In genomic region chr13:97114696-97115095, GRCh38 we compare ENCODE assay signal across 11 cellular contexts.
DNase-seq lines count a peak whose midpoint lies in the region; ATAC-seq and TF ChIP-seq lines count a peak whose summit lies in the region.
"Had no signal": no experiment of that assay in that cellular context is flagged by ENCODE, and none has a peak within 500 bp of the region (broad histone marks: within the 10 kb centered on the region; RNA-seq: fewer than 3 reads in every experiment).

No MANE protein-coding gene starts in this region.

- peak overlapping the region; percentile 18 for H3K4me2 ChIP-seq in hepatocyte

- ATAC-seq in heart left ventricle = no peak
- ATAC-seq in Right ventricle myocardium superior (ENCODE audit: poor library complexity) = no peak
- ATAC-seq in upper lobe of left lung (ENCODE audit: low FRiP score in 2 of 2) = no peak
- ATAC-seq in GM19351 (IDR thresholded peaks at IDR 0.05; ENCODE audit: unreplicated experiment) = no peak
- ATAC-seq: activated T-cell treated with anti-CD3 and anti-CD28 coated beads, Interleukin-2, amount 50 U/mL, for 72 hours had no signal

- no peaks in the 10 kb centered on the region for H3K9me2 ChIP-seq in hepatocyte (replicated peaks; ENCODE audit: insufficient read depth)

- H3K36me3 ChIP-seq in heart left ventricle (no peaks in the 10 kb centered on the region), hepatocyte (replicated peaks; ENCODE audit: insufficient read depth, low read depth) (no peaks in the 10 kb centered on the region), ovary (no peaks in the 10 kb centered on the region), upper lobe of left lung (no peaks in the 10 kb centered on the region)

- intact Hi-C loops in heart left ventricle (cut with DNase I) = loop anchor here (5.0 kb wide), 7 partner anchors 98 to 688 kb away; partner anchors contain the start of genes MBNL2 (in 3 of the 10) and RAP2A (in 2 of the 10)
- intact Hi-C loops in Right ventricle myocardium superior (cut with DNase I) = loop anchor here (5.0 kb wide), 3 partner anchors 228 to 318 kb away; partner anchors contain the start of gene RAP2A
- intact Hi-C loops in ovary (cut with DNase I) = loop anchor here (5.0 to 10.0 kb wide), 6 partner anchors 100 to 248 kb away; partner anchors contain the start of gene MBNL2 (in 2 of the 4)

- H3K27me3 ChIP-seq in heart left ventricle (peaks cover 0 to 11% (median 0%) of the 10 kb centered on the region in 9 donors), hepatocyte (no peaks in the 10 kb centered on the region), ovary (no peaks in the 10 kb centered on the region), upper lobe of left lung (no peaks in the 10 kb centered on the region)

- TF ChIP-seq EP300 in ovary (IDR thresholded peaks at IDR 0.05) (no peak), upper lobe of left lung (IDR thresholded peaks at IDR 0.05) (no peak)

- 65 to 72% (median 71%) methylated on average over 5 of the region's 5 CpGs for WGBS in heart left ventricle, 4 donors
- whole genome bisulfite sequencing in hepatocyte (ENCODE audit: low lambda C conversion rate, missing lambda C conversion rate) = 81% methylated on average over 5 of the region's 5 CpGs
- 70 to 78% (median 75%) methylated on average over 5 of the region's 5 CpGs for WGBS in ovary, 3 donors
- 67 to 72% methylated on average over 5 of the region's 5 CpGs for WGBS in upper lobe of left lung, 2 donors

- H3K27ac ChIP-seq in heart left ventricle (peak overlapping the region; percentile 7 to 88 (median 70)), hepatocyte (peak overlapping the region; percentile 52), ovary (peak overlapping the region; percentile 28 to 68), upper lobe of left lung (peak overlapping the region in 3 of 4 donors; percentile 50 to 73 (median 67))

- no peak for TF ChIP-seq POLR2A in heart left ventricle (IDR thresholded peaks at IDR 0.05)
- TF ChIP-seq POLR2A in ovary (IDR thresholded peaks at IDR 0.05) = no peak
- TF ChIP-seq POLR2A in upper lobe of left lung (IDR thresholded peaks at IDR 0.05) = no peak

- no peaks in the 10 kb centered on the region for H4K20me1 ChIP-seq in hepatocyte (ENCODE audit: insufficient read depth, poor library complexity, severe bottlenecking)

- peak overlapping the region in 4 of 12 donors; percentile 2 to 25 (median 16) for H3K4me3 ChIP-seq in heart left ventricle
- H3K4me3 ChIP-seq in hepatocyte = no peak overlapping the region
- no peak overlapping the region for H3K4me3 ChIP-seq in ovary
- no peak overlapping the region for H3K4me3 ChIP-seq in upper lobe of left lung
- H3K4me3 ChIP-seq: A549 had no signal

- no peaks in the 10 kb centered on the region for H3K9me3 ChIP-seq in heart left ventricle
- no peaks in the 10 kb centered on the region for H3K9me3 ChIP-seq in hepatocyte (ENCODE audit: low read depth)
- no peaks in the 10 kb centered on the region for H3K9me3 ChIP-seq in ovary
- no peaks in the 10 kb centered on the region for H3K9me3 ChIP-seq in upper lobe of left lung
- H3K9me3 ChIP-seq: A549 had no signal

- DNase-seq in heart left ventricle (no peak), Right ventricle myocardium superior (no peak), hepatocyte (ENCODE audit: low spot score) (no peak), ovary (no peak), upper lobe of left lung (no peak), NCI-H2081 treated with DMSO at 0.1 percent for 48 hours (lab: John Stamatoyannopoulos, UW) (no peak)
- DNase-seq in activated CD4-positive, alpha-beta T cell treated with anti-CD3 and anti-CD28 coated beads for 1 hour = no peak
- DNase-seq: activated T-cell treated with anti-CD3 and anti-CD28 coated beads, Interleukin-2, amount 50 U/mL, for 72 hours; hippocampal formation had no signal

- H3K79me2 ChIP-seq in hepatocyte = no peaks in the 10 kb centered on the region

- TF ChIP-seq CTCF in heart left ventricle (IDR thresholded peaks at IDR 0.05) = no peak
- TF ChIP-seq CTCF in hepatocyte (IDR thresholded peaks at IDR 0.05; ENCODE audit: poor library complexity) = no peak
- TF ChIP-seq CTCF in ovary (IDR thresholded peaks at IDR 0.05) = no peak
- TF ChIP-seq CTCF in upper lobe of left lung (IDR thresholded peaks at IDR 0.05) = no peak

- peak overlapping the region; percentile 12 for H2AFZ ChIP-seq in hepatocyte

- H3K4me1 ChIP-seq in heart left ventricle = peaks cover 0 to 49% (median 41%) of the 10 kb centered on the region in 12 donors
- H3K4me1 ChIP-seq in hepatocyte (ENCODE audit: insufficient read depth) = peaks cover 35% of the 10 kb centered on the region
- H3K4me1 ChIP-seq in ovary (ENCODE audit: insufficient read depth) = peaks cover 36% of the 10 kb centered on the region
- H3K4me1 ChIP-seq in upper lobe of left lung = peaks cover 37 to 65% (median 57%) of the 10 kb centered on the region in 4 donors
